ENCODE assay signal across 1 cellular context in the genomic region with DNA sequence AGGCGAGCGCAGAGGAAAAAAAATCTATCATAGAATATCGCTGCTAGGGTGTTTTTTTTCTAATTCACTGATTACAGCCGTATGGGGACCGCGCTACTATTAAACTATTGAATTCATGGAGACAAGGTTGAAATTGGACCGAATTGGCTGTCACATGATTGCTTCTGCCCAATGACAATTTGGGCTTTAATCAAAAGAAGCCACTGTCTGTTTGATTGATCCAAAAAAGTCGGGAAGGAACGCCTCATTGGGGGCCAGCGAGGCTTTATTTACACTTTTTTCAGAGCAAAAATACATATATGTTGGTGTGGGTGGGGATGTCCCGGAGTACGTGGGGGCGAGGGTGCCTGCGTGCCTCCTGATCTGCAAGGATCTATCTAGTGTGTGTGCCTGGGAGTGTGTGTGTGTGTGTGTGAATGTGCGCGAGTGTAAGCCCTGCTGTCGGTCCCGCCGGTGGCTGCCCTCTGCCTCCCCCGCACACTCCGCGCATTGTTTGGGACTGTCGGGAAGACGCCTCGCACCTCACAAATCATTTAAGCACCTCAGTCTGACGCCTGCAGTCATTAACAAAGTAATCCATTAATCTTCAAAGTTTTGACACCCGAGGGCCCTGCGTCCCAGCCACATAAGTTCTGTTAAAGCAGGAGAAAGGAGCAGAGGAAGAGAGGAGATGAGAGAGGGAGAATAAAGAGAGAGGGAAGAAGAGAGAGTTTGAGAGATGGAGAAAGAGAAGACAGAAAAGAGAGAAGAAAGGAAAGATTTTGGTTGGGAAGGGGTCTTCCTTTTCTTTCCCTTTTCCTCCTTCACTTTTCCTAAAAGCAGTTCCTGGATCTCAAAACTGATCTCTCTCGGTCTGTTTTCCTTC.
TF ChIP-seq lines count a peak whose summit lies in the region.

A gene (minus strand): TSS at position 106 of the 865 bp plus-strand sequence. CDS start 183 bp downstream, outside the sequence.

TF ChIP-seq in H1, 55 proteins besides CTCF, POLR2A, EP300 and RAD21:
- TF ChIP-seq KDM1A (IDR thresholded peaks at IDR 0.05; ENCODE audit: borderline replicate concordance, low read length) (no peak), TAF1 (IDR thresholded peaks at IDR 0.05; ENCODE audit: low read depth, low read length) (no peak), CBX8 (IDR thresholded peaks at IDR 0.05; ENCODE audit: borderline replicate concordance, low read depth, low read length) (0 out of 2 replicates have a peak, but pooled peaks have one; percentile 87), SUZ12 (IDR thresholded peaks at IDR 0.05; ENCODE audit: low read length) (0 out of 2 replicates have a peak, but pooled peaks have one; percentile 21), EZH2 (IDR thresholded peaks at IDR 0.05; ENCODE audit: low read depth, low read length, severe bottlenecking) (peak; percentile 67)
